ENCODE assay signal across 1 cellular context in genomic region chr15:41827880-41828746, GRCh38.
A peak's percentile ranks its signal among the peaks of the same experiment; 100 is the strongest.
TF ChIP-seq lines count a peak whose summit lies in the region.

JMJD7 (plus strand) TSS chr15:41828092; CDS start chr15:41828125, 33 bp downstream.

TF ChIP-seq in HEK293, 187 proteins besides CTCF, POLR2A, EP300 and RAD21 (continued from another document and continues in another):
- TF ChIP-seq MZF1 (tag by site-specific recombination; IDR thresholded peaks at IDR 0.05; ENCODE audit: borderline replicate concordance) = no peak
- TF ChIP-seq ZNF140 (tag by site-specific recombination; IDR thresholded peaks at IDR 0.05) = no peak
- 0 out of 2 replicates have a peak, but pooled peaks have one; percentile 20 for TF ChIP-seq ZFP69B (tag by site-specific recombination; IDR thresholded peaks at IDR 0.05)
- no peak for TF ChIP-seq GFI1B (tag by site-specific recombination; IDR thresholded peaks at IDR 0.05)
- TF ChIP-seq ZNF184 (tag by site-specific recombination; IDR thresholded peaks at IDR 0.05) = no peak
- 0 out of 2 replicates have a peak, but pooled peaks have one; percentile 3 for TF ChIP-seq PATZ1 (tag by site-specific recombination; IDR thresholded peaks at IDR 0.05)
- TF ChIP-seq ZNF121 (tag by site-specific recombination; IDR thresholded peaks at IDR 0.05) = no peak
- 0 out of 2 replicates have a peak, but pooled peaks have one; percentile 19 for TF ChIP-seq ZSCAN30 (tag by site-specific recombination; IDR thresholded peaks at IDR 0.05)
- TF ChIP-seq ZNF837 (tag by site-specific recombination; IDR thresholded peaks at IDR 0.05) = no peak
- TF ChIP-seq ZEB2 (tag by site-specific recombination; IDR thresholded peaks at IDR 0.05) = peak; percentile 54
- TF ChIP-seq KLF16 (tag by site-specific recombination; IDR thresholded peaks at IDR 0.05) = 0 out of 2 replicates have a peak, but pooled peaks have one; percentile 31
- TF ChIP-seq ZNF555 (tag by site-specific recombination; conservative IDR thresholded peaks at IDR 0.05) = no peak
- TF ChIP-seq, protein P1, sequence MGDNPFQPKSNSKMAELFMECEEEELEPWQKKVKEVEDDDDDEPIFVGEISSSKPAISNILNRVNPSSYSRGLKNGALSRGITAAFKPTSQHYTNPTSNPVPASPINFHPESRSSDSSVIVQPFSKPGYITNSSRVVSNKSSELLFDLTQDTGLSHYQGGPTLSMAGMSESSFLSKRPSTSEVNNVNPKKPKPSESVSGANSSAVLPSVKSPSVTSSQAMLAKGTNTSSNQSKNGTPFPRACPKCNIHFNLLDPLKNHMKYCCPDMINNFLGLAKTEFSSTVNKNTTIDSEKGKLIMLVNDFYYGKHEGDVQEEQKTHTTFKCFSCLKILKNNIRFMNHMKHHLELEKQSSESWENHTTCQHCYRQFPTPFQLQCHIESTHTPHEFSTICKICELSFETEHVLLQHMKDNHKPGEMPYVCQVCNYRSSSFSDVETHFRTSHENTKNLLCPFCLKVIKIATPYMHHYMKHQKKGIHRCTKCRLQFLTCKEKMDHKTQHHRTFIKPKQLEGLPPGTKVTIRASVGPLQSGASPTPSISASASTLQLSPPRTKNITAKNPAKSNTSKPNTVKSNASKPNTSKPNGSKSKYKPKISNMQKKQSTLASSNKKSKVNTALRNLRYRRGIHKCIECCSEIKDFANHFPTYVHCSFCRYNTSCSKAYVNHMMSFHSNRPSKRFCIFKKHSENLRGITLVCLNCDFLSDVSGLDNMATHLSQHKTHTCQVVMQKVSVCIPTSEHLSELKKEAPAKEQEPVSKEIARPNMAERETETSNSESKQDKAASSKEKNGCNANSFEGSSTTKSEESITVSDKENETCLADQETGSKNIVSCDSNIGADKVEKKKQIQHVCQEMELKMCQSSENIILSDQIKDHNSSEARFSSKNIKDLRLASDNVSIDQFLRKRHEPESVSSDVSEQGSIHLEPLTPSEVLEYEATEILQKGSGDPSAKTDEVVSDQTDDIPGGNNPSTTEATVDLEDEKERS (tag by site-specific recombination; IDR thresholded peaks at IDR 0.05) = no peak
- peak; percentile 29; the same call in 1 of the 2 replicates for TF ChIP-seq ZNF777 (tag by site-specific recombination; IDR thresholded peaks at IDR 0.05; ENCODE audit: borderline replicate concordance)
- TF ChIP-seq ZNF670 (tag by site-specific recombination; IDR thresholded peaks at IDR 0.05; ENCODE audit: low read depth) = no peak
- peak; percentile 51; the same call in 1 of the 2 replicates for TF ChIP-seq IKZF3 (tag by site-specific recombination; IDR thresholded peaks at IDR 0.05)
- no peak for TF ChIP-seq ZNF514 (tag by site-specific recombination; IDR thresholded peaks at IDR 0.05)
- TF ChIP-seq ZNF354C (tag by site-specific recombination; IDR thresholded peaks at IDR 0.05; ENCODE audit: borderline replicate concordance, low read depth) = no peak
- TF ChIP-seq ZNF785 (tag by site-specific recombination; IDR thresholded peaks at IDR 0.05) = peak; percentile 64; the same call in 1 of the 2 replicates
- TF ChIP-seq, protein P2, sequence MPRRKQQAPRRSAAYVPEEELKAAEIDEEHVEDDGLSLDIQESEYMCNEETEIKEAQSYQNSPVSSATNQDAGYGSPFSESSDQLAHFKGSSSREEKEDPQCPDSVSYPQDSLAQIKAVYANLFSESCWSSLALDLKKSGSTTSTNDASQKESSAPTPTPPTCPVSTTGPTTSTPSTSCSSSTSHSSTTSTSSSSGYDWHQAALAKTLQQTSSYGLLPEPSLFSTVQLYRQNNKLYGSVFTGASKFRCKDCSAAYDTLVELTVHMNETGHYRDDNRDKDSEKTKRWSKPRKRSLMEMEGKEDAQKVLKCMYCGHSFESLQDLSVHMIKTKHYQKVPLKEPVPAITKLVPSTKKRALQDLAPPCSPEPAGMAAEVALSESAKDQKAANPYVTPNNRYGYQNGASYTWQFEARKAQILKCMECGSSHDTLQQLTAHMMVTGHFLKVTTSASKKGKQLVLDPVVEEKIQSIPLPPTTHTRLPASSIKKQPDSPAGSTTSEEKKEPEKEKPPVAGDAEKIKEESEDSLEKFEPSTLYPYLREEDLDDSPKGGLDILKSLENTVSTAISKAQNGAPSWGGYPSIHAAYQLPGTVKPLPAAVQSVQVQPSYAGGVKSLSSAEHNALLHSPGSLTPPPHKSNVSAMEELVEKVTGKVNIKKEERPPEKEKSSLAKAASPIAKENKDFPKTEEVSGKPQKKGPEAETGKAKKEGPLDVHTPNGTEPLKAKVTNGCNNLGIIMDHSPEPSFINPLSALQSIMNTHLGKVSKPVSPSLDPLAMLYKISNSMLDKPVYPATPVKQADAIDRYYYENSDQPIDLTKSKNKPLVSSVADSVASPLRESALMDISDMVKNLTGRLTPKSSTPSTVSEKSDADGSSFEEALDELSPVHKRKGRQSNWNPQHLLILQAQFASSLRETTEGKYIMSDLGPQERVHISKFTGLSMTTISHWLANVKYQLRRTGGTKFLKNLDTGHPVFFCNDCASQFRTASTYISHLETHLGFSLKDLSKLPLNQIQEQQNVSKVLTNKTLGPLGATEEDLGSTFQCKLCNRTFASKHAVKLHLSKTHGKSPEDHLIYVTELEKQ (tag by site-specific recombination; IDR thresholded peaks at IDR 0.05; ENCODE audit: borderline replicate concordance) = no peak
- 0 out of 2 replicates have a peak, but pooled peaks have one; percentile 26 for TF ChIP-seq ZNF692 (tag by site-specific recombination; IDR thresholded peaks at IDR 0.05)
- no peak for TF ChIP-seq TCF7L2 (IDR thresholded peaks at IDR 0.05; ENCODE audit: borderline replicate concordance, low read depth, low read length)
- TF ChIP-seq, protein P3, sequence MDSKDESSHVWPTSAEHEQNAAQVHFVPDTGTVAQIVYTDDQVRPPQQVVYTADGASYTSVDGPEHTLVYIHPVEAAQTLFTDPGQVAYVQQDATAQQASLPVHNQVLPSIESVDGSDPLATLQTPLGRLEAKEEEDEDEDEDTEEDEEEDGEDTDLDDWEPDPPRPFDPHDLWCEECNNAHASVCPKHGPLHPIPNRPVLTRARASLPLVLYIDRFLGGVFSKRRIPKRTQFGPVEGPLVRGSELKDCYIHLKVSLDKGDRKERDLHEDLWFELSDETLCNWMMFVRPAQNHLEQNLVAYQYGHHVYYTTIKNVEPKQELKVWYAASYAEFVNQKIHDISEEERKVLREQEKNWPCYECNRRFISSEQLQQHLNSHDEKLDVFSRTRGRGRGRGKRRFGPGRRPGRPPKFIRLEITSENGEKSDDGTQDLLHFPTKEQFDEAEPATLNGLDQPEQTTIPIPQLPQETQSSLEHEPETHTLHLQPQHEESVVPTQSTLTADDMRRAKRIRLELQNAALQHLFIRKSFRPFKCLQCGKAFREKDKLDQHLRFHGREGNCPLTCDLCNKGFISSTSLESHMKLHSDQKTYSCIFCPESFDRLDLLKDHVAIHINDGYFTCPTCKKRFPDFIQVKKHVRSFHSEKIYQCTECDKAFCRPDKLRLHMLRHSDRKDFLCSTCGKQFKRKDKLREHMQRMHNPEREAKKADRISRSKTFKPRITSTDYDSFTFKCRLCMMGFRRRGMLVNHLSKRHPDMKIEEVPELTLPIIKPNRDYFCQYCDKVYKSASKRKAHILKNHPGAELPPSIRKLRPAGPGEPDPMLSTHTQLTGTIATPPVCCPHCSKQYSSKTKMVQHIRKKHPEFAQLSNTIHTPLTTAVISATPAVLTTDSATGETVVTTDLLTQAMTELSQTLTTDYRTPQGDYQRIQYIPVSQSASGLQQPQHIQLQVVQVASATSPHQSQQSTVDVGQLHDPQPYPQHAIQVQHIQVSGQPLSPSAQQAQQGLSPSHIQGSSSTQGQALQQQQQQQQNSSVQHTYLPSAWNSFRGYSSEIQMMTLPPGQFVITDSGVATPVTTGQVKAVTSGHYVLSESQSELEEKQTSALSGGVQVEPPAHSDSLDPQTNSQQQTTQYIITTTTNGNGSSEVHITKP (tag by site-specific recombination; IDR thresholded peaks at IDR 0.05) = no peak
- 0 out of 2 replicates have a peak, but pooled peaks have one; percentile 25 for TF ChIP-seq BCL11A (tag by site-specific recombination; IDR thresholded peaks at IDR 0.05; ENCODE audit: low read depth)
- TF ChIP-seq ZNF645 (tag by site-specific recombination; IDR thresholded peaks at IDR 0.05) = no peak
- TF ChIP-seq ZSCAN23 (tag by site-specific recombination; IDR thresholded peaks at IDR 0.05) = no peak
- TF ChIP-seq ZBTB11 (tag by site-specific recombination; conservative IDR thresholded peaks at IDR 0.05; ENCODE audit: low read depth) = 0 out of 2 replicates have a peak, but pooled peaks have one; percentile 20
- TF ChIP-seq WT1 (tag by site-specific recombination; IDR thresholded peaks at IDR 0.05) = peak; percentile 70
- peak; percentile 40 for TF ChIP-seq ZIC2 (tag by site-specific recombination; IDR thresholded peaks at IDR 0.05)
- TF ChIP-seq, protein P4, sequence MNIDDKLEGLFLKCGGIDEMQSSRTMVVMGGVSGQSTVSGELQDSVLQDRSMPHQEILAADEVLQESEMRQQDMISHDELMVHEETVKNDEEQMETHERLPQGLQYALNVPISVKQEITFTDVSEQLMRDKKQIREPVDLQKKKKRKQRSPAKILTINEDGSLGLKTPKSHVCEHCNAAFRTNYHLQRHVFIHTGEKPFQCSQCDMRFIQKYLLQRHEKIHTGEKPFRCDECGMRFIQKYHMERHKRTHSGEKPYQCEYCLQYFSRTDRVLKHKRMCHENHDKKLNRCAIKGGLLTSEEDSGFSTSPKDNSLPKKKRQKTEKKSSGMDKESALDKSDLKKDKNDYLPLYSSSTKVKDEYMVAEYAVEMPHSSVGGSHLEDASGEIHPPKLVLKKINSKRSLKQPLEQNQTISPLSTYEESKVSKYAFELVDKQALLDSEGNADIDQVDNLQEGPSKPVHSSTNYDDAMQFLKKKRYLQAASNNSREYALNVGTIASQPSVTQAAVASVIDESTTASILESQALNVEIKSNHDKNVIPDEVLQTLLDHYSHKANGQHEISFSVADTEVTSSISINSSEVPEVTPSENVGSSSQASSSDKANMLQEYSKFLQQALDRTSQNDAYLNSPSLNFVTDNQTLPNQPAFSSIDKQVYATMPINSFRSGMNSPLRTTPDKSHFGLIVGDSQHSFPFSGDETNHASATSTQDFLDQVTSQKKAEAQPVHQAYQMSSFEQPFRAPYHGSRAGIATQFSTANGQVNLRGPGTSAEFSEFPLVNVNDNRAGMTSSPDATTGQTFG (tag by site-specific recombination; IDR thresholded peaks at IDR 0.05; ENCODE audit: borderline replicate concordance) = no peak
- TF ChIP-seq ZNF626 (tag by site-specific recombination; IDR thresholded peaks at IDR 0.05) = no peak
